In the genomic region with DNA sequence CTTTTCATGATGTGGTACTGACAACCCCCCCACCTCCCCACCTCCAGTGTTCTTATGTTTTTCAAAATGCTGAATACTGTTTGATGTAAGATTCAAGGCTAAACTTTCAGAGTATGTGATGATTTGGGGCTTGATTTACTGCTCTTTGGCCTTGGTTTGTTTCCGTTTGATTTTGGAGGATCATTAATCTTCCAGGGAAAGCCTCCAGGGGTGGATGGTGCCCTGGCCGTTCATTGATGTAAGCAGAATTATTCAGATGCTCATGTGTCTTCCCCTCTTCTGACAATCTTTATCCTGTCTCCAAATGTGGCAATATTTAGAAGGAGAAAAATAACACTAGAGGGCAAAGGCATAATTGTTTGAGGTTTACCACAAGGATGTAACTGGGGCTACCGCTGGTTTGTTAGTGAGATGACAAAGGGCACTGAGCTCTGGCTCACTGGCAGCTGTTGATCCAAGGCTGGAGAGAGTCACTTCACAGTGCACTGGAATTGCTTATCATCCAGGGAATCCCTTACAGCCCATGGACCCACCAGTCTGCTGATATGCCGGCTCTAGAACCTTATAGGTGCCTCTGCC, we compare ENCODE assay signal across 12 cellular contexts. TPM values are rescaled to one million over a fixed set of nuclear protein-coding genes. Genes with fewer than 3 reads are reported as not detected.
DNase-seq lines count a peak whose midpoint lies in the region; ATAC-seq and TF ChIP-seq lines count a peak whose summit lies in the region.
"Had no signal": no experiment of that assay in that cellular context is flagged by ENCODE, and none has a peak within 500 bp of the region (broad histone marks: within the 10 kb centered on the region; RNA-seq: fewer than 3 reads in every experiment).

No MANE protein-coding gene starts in this region.

- no peaks in the 10 kb centered on the region for H3K36me3 ChIP-seq in psoas muscle (ENCODE audit: insufficient read depth in 1 of 2, low read depth in 1 of 2)
- H3K36me3 ChIP-seq: MG63 had no signal

- no peak overlapping the region for H3K27ac ChIP-seq in psoas muscle

- H3K27me3 ChIP-seq in psoas muscle (ENCODE audit: insufficient read depth in 3 of 3, low read length in 2 of 3) = no peaks in the 10 kb centered on the region
- H3K27me3 ChIP-seq: MG63 had no signal

- intact Hi-C loops in psoas muscle (cut with DNase I) (no loop called here), posterior cingulate gyrus (cut with DNase I) (no loop called here)

- H3K4me3 ChIP-seq in astrocyte of the spinal cord (ENCODE audit: low read depth, low read length) = no peak overlapping the region
- H3K4me3 ChIP-seq in psoas muscle = no peak overlapping the region
- H3K4me3 ChIP-seq: MG63 had no signal

- peak; percentile 23 for DNase-seq in GM04504 (ENCODE audit: low read depth)
- peak; percentile 92 for DNase-seq in NOMO-1 treated with DMSO at 0.1 percent for 48 hours (lab: John Stamatoyannopoulos, UW; ENCODE audit: unreplicated experiment)
- peak; percentile 63 for DNase-seq in astrocyte of the spinal cord (ENCODE audit: low read depth, low spot score)
- no peak for DNase-seq in psoas muscle
- no peak for DNase-seq in AG08396 (ENCODE audit: low spot score)
- DNase-seq in posterior cingulate gyrus = no peak
- DNase-seq in globus pallidus (ENCODE audit: low spot score) = no peak
- no peak for DNase-seq in activated T-cell treated with anti-CD3 and anti-CD28 coated beads, Interleukin-2, amount 50 U/mL, for 1 hour
- DNase-seq: activated effector memory CD4-positive, alpha-beta T cell treated with anti-CD3 and anti-CD28 coated beads, Interleukin-2, amount 50 U/mL, for 16 hours; MG63; NCI-H82; stimulated activated CD8-positive, alpha-beta memory T cell treated with anti-CD3 and anti-CD28 coated beads, Interleukin-4, amount 100 ng/mL, for 48 hours had no signal

- in situ Hi-C loops in astrocyte of the spinal cord (cut with HindIII; ENCODE audit: low sequenced_read_pairs) = no loop called here

- ATAC-seq in psoas muscle = peak; percentile 40 to 59 (median 50)

- peaks cover 4% of the 10 kb centered on the region for H3K9me3 ChIP-seq in psoas muscle

- H3K4me1 ChIP-seq in psoas muscle = peaks cover 3% of the 10 kb centered on the region

- WGBS in psoas muscle, 3 donors = 41 to 52% (median 43%) methylated on average over 4 of the region's 4 CpGs

- TF ChIP-seq CTCF in astrocyte of the spinal cord (IDR thresholded peaks at IDR 0.05; ENCODE audit: low read depth, low read length) = no peak
- no peak for TF ChIP-seq CTCF in psoas muscle (IDR thresholded peaks at IDR 0.05)

RNA-seq across cellular contexts. Expression of gene PLCL2, which starts 18.2 kb away (rescaled TPM):
- 10 to 100 TPM; 16.4 to 32.7 (median 23.5) TPM for total RNA-seq in psoas muscle
- polyA plus RNA-seq in psoas muscle = 10 to 100 TPM in 2 of 3 donors, 1 to 10 TPM in 1; 4.2 to 23.2 (median 14.0) TPM

Comparison
In these comparisons a context has a peak if more than half of its experiments do, and no peak if none do; other contexts are left out.
1. DNase-seq: peak in GM04504 (single experiment), NOMO-1 treated with DMSO at 0.1 percent for 48 hours (single experiment) and astrocyte of the spinal cord (single experiment); none in psoas muscle (0 of 2), AG08396 (single experiment), posterior cingulate gyrus (0 of 10), globus pallidus (single experiment) and activated T-cell treated with anti-CD3 and anti-CD28 coated beads, Interleukin-2, amount 50 U/mL, for 1 hour (single experiment).